In the genomic region with DNA sequence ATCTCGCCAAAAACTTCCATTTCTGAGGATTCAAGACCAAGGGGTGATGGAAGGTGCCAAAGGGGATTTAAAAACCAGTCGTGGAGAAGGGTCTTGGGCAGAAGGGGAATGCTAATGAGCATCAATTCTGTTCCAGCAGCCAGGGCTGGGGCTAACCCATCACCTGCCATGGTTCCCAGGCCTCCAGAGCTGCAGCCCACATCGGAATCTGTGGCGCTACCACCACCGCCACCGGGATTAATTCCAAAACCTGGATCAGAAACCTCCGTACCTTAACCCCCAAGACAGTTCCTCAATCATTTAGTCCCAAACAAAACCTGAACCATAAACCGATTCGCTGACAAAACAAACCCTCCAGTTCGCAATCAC, we compare ENCODE assay signal across 8 cellular contexts. TPM values are rescaled to one million over a fixed set of nuclear protein-coding genes. Genes with fewer than 3 reads are reported as not detected.
DNase-seq lines count a peak whose midpoint lies in the region; ATAC-seq and TF ChIP-seq lines count a peak whose summit lies in the region.

No MANE protein-coding gene starts in this region.

- peak overlapping the region; percentile 96 for H3K4me3 ChIP-seq in AG04449 (ENCODE audit: low read depth, low read length)
- peak overlapping the region; percentile 97 for H3K4me3 ChIP-seq in retinal pigment epithelial cell (ENCODE audit: low read length)

- TF ChIP-seq CTCF in AG04449 (IDR thresholded peaks at IDR 0.05; ENCODE audit: insufficient read depth, low read length, missing control alignments) = no peak
- no peak for TF ChIP-seq CTCF in retinal pigment epithelial cell (conservative IDR thresholded peaks at IDR 0.05; ENCODE audit: low read depth, low read length)

- CTCF ChIA-PET in AG04449 (lab: Yijun Ruan, JAX) = interaction anchor here (1.0 kb wide), 1 partner anchor 13 kb away, joined by 3 read pairs; no protein-coding TSS in a partner anchor
- CTCF ChIA-PET in activated CD4-positive, alpha-beta memory T cell treated with anti-CD3 and anti-CD28 coated beads, Interleukin-2, amount 10 ng/mL, durations not matched to agents 7 days and 5 days (lab: Charles Lee) = interaction anchor here (1.5 kb wide), 1 partner anchor 230 kb away, joined by 4 read pairs; no protein-coding TSS in a partner anchor

- H3K36me3 Mint-ChIP-seq in activated CD4-positive, alpha-beta memory T cell treated with anti-CD3 and anti-CD28 coated beads, Interleukin-2, amount 10 ng/mL, durations not matched to agents 7 days and 5 days (ENCODE audit: low read depth) = peaks cover 58% of the 10 kb centered on the region

- ATAC-seq in GM21447 (IDR thresholded peaks at IDR 0.05; ENCODE audit: unreplicated experiment) (peak; percentile 29), left ventricle myocardium superior (peak; percentile 59), HG03565 (IDR thresholded peaks at IDR 0.05; ENCODE audit: unreplicated experiment) (no peak)

- H3K9me3 Mint-ChIP-seq in activated CD4-positive, alpha-beta memory T cell treated with anti-CD3 and anti-CD28 coated beads, Interleukin-2, amount 10 ng/mL, durations not matched to agents 7 days and 5 days = peaks cover 39% of the 10 kb centered on the region

- H3K4me3 Mint-ChIP-seq in activated CD4-positive, alpha-beta memory T cell treated with anti-CD3 and anti-CD28 coated beads, Interleukin-2, amount 10 ng/mL, durations not matched to agents 7 days and 5 days = peak overlapping the region; percentile 93

- H3K4me1 Mint-ChIP-seq in activated CD4-positive, alpha-beta memory T cell treated with anti-CD3 and anti-CD28 coated beads, Interleukin-2, amount 10 ng/mL, durations not matched to agents 7 days and 5 days = peaks cover 19% of the 10 kb centered on the region

- peak overlapping the region; percentile 92 for H3K27ac Mint-ChIP-seq in activated CD4-positive, alpha-beta memory T cell treated with anti-CD3 and anti-CD28 coated beads, Interleukin-2, amount 10 ng/mL, durations not matched to agents 7 days and 5 days

- no peak for DNase-seq in AG04449 (ENCODE audit: low read depth, low spot score)
- no peak for DNase-seq in activated CD4-positive, alpha-beta memory T cell treated with anti-CD3 and anti-CD28 coated beads, Interleukin-2, amount 10 ng/mL, durations not matched to agents 7 days and 5 days
- DNase-seq in left ventricle myocardium superior = no peak
- no peak for DNase-seq in retinal pigment epithelial cell (ENCODE audit: low read depth)
- no peak for DNase-seq in SKM-1 treated with dmso at 0.1 percent for 144 hours (lab: John Stamatoyannopoulos, UW; ENCODE audit: unreplicated experiment)
- DNase-seq in NCI-H1930 (lab: John Stamatoyannopoulos, UW) = no peak

- intact Hi-C loops in left ventricle myocardium superior (cut with micrococcal nuclease) = no loop called here

- POLR2A ChIA-PET in AG04449 (lab: Yijun Ruan, JAX) = interaction anchor here (1.5 kb wide), 1 partner anchor 21 kb away, joined by 8 read pairs; the partner anchor contains the start of gene ZNF614
- POLR2A ChIA-PET in activated CD4-positive, alpha-beta memory T cell treated with anti-CD3 and anti-CD28 coated beads, Interleukin-2, amount 10 ng/mL, durations not matched to agents 7 days and 5 days (lab: Charles Lee) = interaction anchor here (1.0 to 3.8 kb wide), 6 partner anchors 20 to 230 kb away, joined by 3 to 18 read pairs (median 6); partner anchors contain the start of genes PPP2R1A, ZNF350, ZNF432 and ZNF614

- H3K27me3 Mint-ChIP-seq in activated CD4-positive, alpha-beta memory T cell treated with anti-CD3 and anti-CD28 coated beads, Interleukin-2, amount 10 ng/mL, durations not matched to agents 7 days and 5 days = no peaks in the 10 kb centered on the region

RNA-seq across cellular contexts. Expression of gene ZNF615, which starts 0.6 kb away (rescaled TPM):
- 10 to 100 TPM; 11.4 to 12.1 TPM for total RNA-seq in activated CD4-positive, alpha-beta memory T cell treated with anti-CD3 and anti-CD28 coated beads, Interleukin-2, amount 10 ng/mL, durations not matched to agents 7 days and 5 days
- total RNA-seq in left ventricle myocardium superior = 12.2 TPM

RNA-seq across cellular contexts. Expression of gene ZNF614, which starts 20.8 kb away (rescaled TPM):
- 1 to 10 TPM; 8.0 to 8.2 TPM for total RNA-seq in activated CD4-positive, alpha-beta memory T cell treated with anti-CD3 and anti-CD28 coated beads, Interleukin-2, amount 10 ng/mL, durations not matched to agents 7 days and 5 days
- 5.1 TPM for total RNA-seq in left ventricle myocardium superior

RNA-seq across cellular contexts. Expression of gene ZNF350, which starts 20.8 kb away (rescaled TPM):
- 10 to 100 TPM; 14.0 to 15.9 TPM for total RNA-seq in activated CD4-positive, alpha-beta memory T cell treated with anti-CD3 and anti-CD28 coated beads, Interleukin-2, amount 10 ng/mL, durations not matched to agents 7 days and 5 days
- 9.1 TPM for total RNA-seq in left ventricle myocardium superior

RNA-seq across cellular contexts. Expression of gene ZNF432, which starts 41.2 kb away (rescaled TPM):
- 10 to 100 TPM; 12.8 to 13.6 TPM for total RNA-seq in activated CD4-positive, alpha-beta memory T cell treated with anti-CD3 and anti-CD28 coated beads, Interleukin-2, amount 10 ng/mL, durations not matched to agents 7 days and 5 days
- 8.4 TPM for total RNA-seq in left ventricle myocardium superior
